In genomic region chr11:2036863-2037486, GRCh38 we compare ENCODE assay signal across 19 cellular contexts. TPM values are rescaled to one million over a fixed set of nuclear protein-coding genes. Genes with fewer than 3 reads are reported as not detected.
DNase-seq lines count a peak whose midpoint lies in the region; ATAC-seq and TF ChIP-seq lines count a peak whose summit lies in the region.
"Had no signal": no experiment of that assay in that cellular context is flagged by ENCODE, and none has a peak within 500 bp of the region (broad histone marks: within the 10 kb centered on the region; RNA-seq: fewer than 3 reads in every experiment).

No MANE protein-coding gene starts in this region.

- TF ChIP-seq CTCF in WTC11 (IDR thresholded peaks at IDR 0.05): no peak

- POLR2A ChIA-PET in WTC11 (lab: Charles Lee): interaction anchor here (0.9 kb wide), 1 partner anchor 114 kb away, joined by 3 read pairs; no protein-coding TSS in a partner anchor

- H3K27me3 Mint-ChIP-seq in activated naive CD4-positive, alpha-beta T cell treated with anti-CD3 and anti-CD28 coated beads for 36 hours (ENCODE audit: low read depth): no peaks in the 10 kb centered on the region
- no peaks in the 10 kb centered on the region for H3K27me3 Mint-ChIP-seq in WTC11 (ENCODE audit: low read depth)

- no peaks in the 10 kb centered on the region for H3K9me3 Mint-ChIP-seq in activated naive CD4-positive, alpha-beta T cell treated with anti-CD3 and anti-CD28 coated beads, Interleukin-2, amount 50 U/mL, for 72 hours
- H3K9me3 Mint-ChIP-seq in activated naive CD4-positive, alpha-beta T cell treated with anti-CD3 and anti-CD28 coated beads for 36 hours: no peaks in the 10 kb centered on the region
- no peaks in the 10 kb centered on the region for H3K9me3 Mint-ChIP-seq in WTC11
- H3K9me3 Mint-ChIP-seq: CD14-positive monocyte had no signal

- CTCF ChIA-PET in activated naive CD4-positive, alpha-beta T cell treated with anti-CD3 and anti-CD28 coated beads for 36 hours (lab: Charles Lee): interaction anchor here (0.8 to 9.4 kb wide), 9 partner anchors 8 to 343 kb away, joined by 3 to 370 read pairs (median 5); no protein-coding TSS in a partner anchor
- CTCF ChIA-PET in WTC11 (lab: Charles Lee): interaction anchor here (0.6 to 22.2 kb wide), 26 partner anchors 9 to 397 kb away, joined by 3 to 761 read pairs (median 4); partner anchors contain the start of genes IGF2 and INS

- no peaks in the 10 kb centered on the region for H3K36me3 Mint-ChIP-seq in activated naive CD4-positive, alpha-beta T cell treated with anti-CD3 and anti-CD28 coated beads, Interleukin-2, amount 50 U/mL, for 72 hours
- no peaks in the 10 kb centered on the region for H3K36me3 Mint-ChIP-seq in activated naive CD4-positive, alpha-beta T cell treated with anti-CD3 and anti-CD28 coated beads for 36 hours (ENCODE audit: low read depth)
- no peaks in the 10 kb centered on the region for H3K36me3 Mint-ChIP-seq in WTC11
- H3K36me3 Mint-ChIP-seq: CD14-positive monocyte had no signal

- intact Hi-C loops in activated naive CD4-positive, alpha-beta T cell treated with anti-CD3 and anti-CD28 coated beads for 36 hours (cut with micrococcal nuclease): no loop called here
- intact Hi-C loops in posterior cingulate gyrus (cut with DNase I): no loop called here

- peak; percentile 69 to 78 for ATAC-seq in activated naive CD4-positive, alpha-beta T cell treated with anti-CD3 and anti-CD28 coated beads, Interleukin-2, amount 50 U/mL, for 72 hours
- ATAC-seq in WTC11: peak; percentile 76
- peak; percentile 76 for ATAC-seq in left lobe of liver
- ATAC-seq in stimulated activated naive CD8-positive, alpha-beta T cell treated with anti-CD3 and anti-CD28 coated beads, Interleukin-15, Interleukin-2, amounts not matched to agents 100 U/mL and 50 U/mL, for 24 hours: peak; percentile 24

- no peak overlapping the region for H3K27ac Mint-ChIP-seq in activated naive CD4-positive, alpha-beta T cell treated with anti-CD3 and anti-CD28 coated beads, Interleukin-2, amount 50 U/mL, for 72 hours
- H3K27ac Mint-ChIP-seq in activated naive CD4-positive, alpha-beta T cell treated with anti-CD3 and anti-CD28 coated beads for 36 hours: no peak overlapping the region
- no peak overlapping the region for H3K27ac Mint-ChIP-seq in WTC11
- H3K27ac Mint-ChIP-seq: CD14-positive monocyte had no signal

- no peak for DNase-seq in activated naive CD4-positive, alpha-beta T cell treated with anti-CD3 and anti-CD28 coated beads, Interleukin-2, amount 50 U/mL, for 72 hours (ENCODE audit: low spot score in 2 of 2)
- no peak for DNase-seq in activated naive CD4-positive, alpha-beta T cell treated with anti-CD3 and anti-CD28 coated beads for 36 hours
- no peak for DNase-seq in WTC11 (ENCODE audit: low spot score)
- DNase-seq in left lobe of liver (ENCODE audit: low spot score): no peak
- no peak for DNase-seq in stimulated activated naive CD8-positive, alpha-beta T cell treated with anti-CD3 and anti-CD28 coated beads, Interleukin-15, Interleukin-2, amounts not matched to agents 100 U/mL and 50 U/mL, for 24 hours
- DNase-seq in MV-4-11 (lab: John Stamatoyannopoulos, UW): no peak
- DNase-seq in stimulated activated CD4-positive, alpha-beta T cell treated with anti-CD3 and anti-CD28 coated beads, Interleukin-2, amount 100 ng/mL, for 24 hours: no peak
- DNase-seq in posterior cingulate gyrus: no peak
- DNase-seq: ACHN; activated gamma-delta T cell; anterior cingulate cortex; effector memory CD4-positive, alpha-beta T cell; mammary epithelial cell; NCI-H146; NK-92 treated with Interleukin-12 subunit alpha and Interleukin-12 subunit beta, amount 100 ng/mL, for 24 hours; stimulated activated CD4-positive, alpha-beta T cell treated with anti-CD3 and anti-CD28 coated beads, Interleukin-12 subunit alpha, Interleukin-12 subunit beta, amount 100 ng/mL, for 4 hours; T-helper 1 cell; trophoblast cell had no signal

- no peaks in the 10 kb centered on the region for H3K4me1 Mint-ChIP-seq in activated naive CD4-positive, alpha-beta T cell treated with anti-CD3 and anti-CD28 coated beads for 36 hours (ENCODE audit: low read depth)
- H3K4me1 Mint-ChIP-seq in WTC11: no peaks in the 10 kb centered on the region
- H3K4me1 Mint-ChIP-seq: CD14-positive monocyte had no signal

- H3K4me3 Mint-ChIP-seq in activated naive CD4-positive, alpha-beta T cell treated with anti-CD3 and anti-CD28 coated beads for 36 hours: no peak overlapping the region
- H3K4me3 Mint-ChIP-seq in WTC11: no peak overlapping the region
- H3K4me3 Mint-ChIP-seq: CD14-positive monocyte had no signal

TF ChIP-seq in WTC11, 78 proteins besides CTCF, POLR2A, EP300 and RAD21:
- TF ChIP-seq E2F4 (CRISPR knock-in tag; IDR thresholded peaks at IDR 0.05; ENCODE audit: borderline replicate concordance, low read depth): no peak
- TF ChIP-seq ZNF281 (CRISPR knock-in tag; IDR thresholded peaks at IDR 0.05): no peak

RNA-seq across cellular contexts. Expression of gene H19, which starts 39.3 kb away (rescaled TPM):
- under 1 TPM in 1 of 2 donors, not detected in 1; 0.64 TPM for total RNA-seq in activated naive CD4-positive, alpha-beta T cell treated with anti-CD3 and anti-CD28 coated beads, Interleukin-2, amount 50 U/mL, for 72 hours
- total RNA-seq in activated naive CD4-positive, alpha-beta T cell treated with anti-CD3 and anti-CD28 coated beads for 36 hours: not detected
- 9.8 to 12.7 TPM (median 11.7 TPM) in 3 replicates for total RNA-seq in WTC11 (2021)
- total RNA-seq in left lobe of liver: 199 TPM

Comparison
In these comparisons a context has a peak if more than half of its experiments do, and no peak if none do; other contexts are left out.
1. ATAC-seq: peak in every context shown above with its lines; median percentile 76 in WTC11; 76 in left lobe of liver; 74 in activated naive CD4-positive, alpha-beta T cell treated with anti-CD3 and anti-CD28 coated beads, Interleukin-2, amount 50 U/mL, for 72 hours; 24 in stimulated activated naive CD8-positive, alpha-beta T cell treated with anti-CD3 and anti-CD28 coated beads, Interleukin-15, Interleukin-2, amounts not matched to agents 100 U/mL and 50 U/mL, for 24 hours.
2. RNA of gene H19, which starts 39.3 kb away (total RNA-seq): 199 TPM in left lobe of liver (single experiment); 9.8 to 12.7 TPM in WTC11, 0.64 TPM in activated naive CD4-positive, alpha-beta T cell treated with anti-CD3 and anti-CD28 coated beads, Interleukin-2, amount 50 U/mL, for 72 hours and not detected in activated naive CD4-positive, alpha-beta T cell treated with anti-CD3 and anti-CD28 coated beads for 36 hours; every median in the first group is over 10 times any median in the second.